In the genomic region with DNA sequence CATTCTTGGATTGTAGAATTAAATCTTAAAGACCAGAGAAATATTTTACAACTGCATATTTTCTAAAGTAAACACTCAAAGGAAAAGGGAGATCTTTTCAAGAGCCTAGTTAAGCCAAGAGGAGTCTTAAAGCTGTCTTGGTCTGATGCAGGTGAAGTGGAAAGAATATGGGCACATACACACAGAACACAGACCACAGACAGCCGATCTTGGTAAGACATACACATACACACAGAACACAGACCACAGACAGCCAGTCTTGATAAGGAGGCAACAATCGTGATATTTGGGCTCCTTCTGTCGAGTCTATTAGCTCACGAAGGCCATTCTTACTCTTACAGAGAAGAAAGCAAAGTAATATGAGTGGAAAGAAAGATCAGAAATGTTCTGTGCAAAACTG, we compare ENCODE assay signal across 26 cellular contexts.
"Had no signal": no experiment of that assay in that cellular context is flagged by ENCODE, and none has a peak within 500 bp of the region (broad histone marks: within the 10 kb centered on the region; RNA-seq: fewer than 3 reads in every experiment).

No MANE protein-coding gene starts in this region.

- H3K4me1 ChIP-seq: adrenal gland, body of pancreas, breast epithelium, Peyer's patch had no signal

- DNase-seq: activated CD4-positive, alpha-beta T cell treated with anti-CD3 and anti-CD28 coated beads for 1 hour; activated CD4-positive, alpha-beta T cell treated with anti-CD3 and anti-CD28 coated beads for 48 hours; activated CD4-positive, CD25-positive, alpha-beta regulatory T cell; activated CD8-positive, alpha-beta T cell treated with anti-CD3 and anti-CD28 coated beads for 36 hours; activated gamma-delta T cell; activated naive CD4-positive, alpha-beta T cell treated with Interleukin-2 at 50 U/mL for 16 hours; activated T-cell treated with anti-CD3 and anti-CD28 coated beads, Interleukin-2, amount 50 U/mL, for 24 hours; adrenal gland; body of pancreas; NCI-H1092 treated with DMSO at 0.1 percent for 48 hours; NCI-H1417; NCI-H146; NCI-H187; NCI-H2029 treated with DMSO at 0.1 percent for 48 hours; NCI-H345; NCI-H524 treated with DMSO at 0.1 percent for 48 hours; NCI-H748 treated with DMSO at 0.1 percent for 48 hours; PC-3; Peyer's patch; Right ventricle myocardium superior; T1000; WERI-Rb-1 had no signal

- H3K27me3 ChIP-seq: adrenal gland, body of pancreas, breast epithelium, Peyer's patch had no signal

- ATAC-seq: activated CD8-positive, alpha-beta T cell treated with anti-CD3 and anti-CD28 coated beads for 36 hours; activated naive CD4-positive, alpha-beta T cell treated with anti-CD3 and anti-CD28 coated beads, Interleukin-2, amount 50 U/mL, for 72 hours; body of pancreas; PC-3 had no signal

- H3K27ac ChIP-seq: adrenal gland, body of pancreas, breast epithelium, coronary artery, Peyer's patch, WERI-Rb-1 had no signal

- H3K4me3 ChIP-seq: adrenal gland, body of pancreas, breast epithelium, coronary artery, Peyer's patch had no signal

- H3K9me3 ChIP-seq: adrenal gland, body of pancreas, breast epithelium, Peyer's patch had no signal

- FAIRE-seq: astrocyte had no signal

- H3K36me3 ChIP-seq: adrenal gland, breast epithelium, Peyer's patch, WERI-Rb-1 had no signal
